In the genomic region with DNA sequence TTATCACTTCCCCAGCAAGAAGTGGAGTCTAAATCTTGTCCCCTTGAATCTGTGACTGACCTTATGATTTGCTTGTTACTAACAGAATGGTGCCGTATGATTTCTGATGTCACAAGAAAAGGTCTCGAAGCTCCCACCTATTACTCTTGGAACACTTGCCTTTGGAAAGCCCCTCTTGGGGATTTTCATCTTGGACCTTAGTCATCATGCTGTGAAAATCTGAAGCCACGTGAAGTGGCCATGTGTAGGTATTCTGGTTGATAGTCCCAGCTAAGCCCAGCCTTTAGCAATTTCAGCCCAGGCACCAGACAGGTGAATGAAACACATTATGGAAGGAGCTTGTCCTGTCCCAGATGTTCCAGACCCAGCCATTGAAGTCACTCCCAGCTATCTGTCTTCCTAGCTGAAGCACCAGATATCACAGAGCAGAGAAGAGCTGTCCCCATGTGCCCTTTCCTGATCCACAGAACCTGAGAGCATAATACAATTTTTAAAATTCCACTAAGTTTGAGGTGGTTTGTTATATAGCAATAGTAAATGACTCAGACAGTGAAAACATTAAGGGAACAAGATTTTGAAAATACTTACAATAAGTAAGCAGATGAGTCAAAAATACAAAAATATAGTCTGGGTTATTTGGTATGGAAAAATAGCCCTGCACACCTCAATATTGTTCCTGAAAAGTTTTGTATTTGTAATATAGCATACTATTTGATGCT, we compare ENCODE assay signal across 25 cellular contexts.
A peak's percentile ranks its signal among the peaks of the same experiment; 100 is the strongest.
DNase-seq lines count a peak whose midpoint lies in the region; ATAC-seq, FAIRE-seq and TF ChIP-seq lines count a peak whose summit lies in the region.
"Had no signal": no experiment of that assay in that cellular context is flagged by ENCODE, and none has a peak within 500 bp of the region (broad histone marks: within the 10 kb centered on the region; RNA-seq: fewer than 3 reads in every experiment).

No MANE protein-coding gene starts in this region.

- H2AFZ ChIP-seq in PC-3 (ENCODE audit: low read length): no peak overlapping the region

- no peak overlapping the region for H3K4me3 Mint-ChIP-seq in activated T-cell treated with anti-CD3 and anti-CD28 coated beads, Interleukin-2, amount 50 U/mL, for 4 hours
- H3K4me3 Mint-ChIP-seq in stimulated activated naive CD8-positive, alpha-beta T cell treated with anti-CD3 and anti-CD28 coated beads, Interleukin-15, Interleukin-2, amounts not matched to agents 100 ng/mL and 50 ng/mL, for 24 hours: peak overlapping the region; percentile 18

- H3K4me3 ChIP-seq in PC-3 (ENCODE audit: low read length) (no peak overlapping the region), bronchial epithelial cell (ENCODE audit: low read depth, low read length) (no peak overlapping the region), thyroid gland (replicated peaks in 1 of 3) (no peak overlapping the region)
- H3K4me3 ChIP-seq: upper lobe of left lung had no signal

- no peak overlapping the region for H3K27ac ChIP-seq in PC-3 (ENCODE audit: low read length)
- no peak overlapping the region for H3K27ac ChIP-seq in thyroid gland
- H3K27ac ChIP-seq: upper lobe of left lung, WERI-Rb-1 had no signal

- intact Hi-C loops in PC-3 (cut with micrococcal nuclease): no loop called here
- intact Hi-C loops in thyroid gland (cut with DNase I): no loop called here
- intact Hi-C loops in cardiac septum (cut with DNase I): loop anchor here (10.0 kb wide), 1 partner anchor 460 kb away; no protein-coding TSS in a partner anchor

- H3K27me3 Mint-ChIP-seq in activated T-cell treated with anti-CD3 and anti-CD28 coated beads, Interleukin-2, amount 50 U/mL, for 4 hours (ENCODE audit: low read depth): no peaks in the 10 kb centered on the region
- H3K27me3 Mint-ChIP-seq in stimulated activated naive CD8-positive, alpha-beta T cell treated with anti-CD3 and anti-CD28 coated beads, Interleukin-15, Interleukin-2, amounts not matched to agents 100 ng/mL and 50 ng/mL, for 24 hours: no peaks in the 10 kb centered on the region

- H3K4me1 Mint-ChIP-seq in activated T-cell treated with anti-CD3 and anti-CD28 coated beads, Interleukin-2, amount 50 U/mL, for 4 hours (ENCODE audit: low read depth): peaks cover 48% of the 10 kb centered on the region
- H3K4me1 Mint-ChIP-seq in stimulated activated naive CD8-positive, alpha-beta T cell treated with anti-CD3 and anti-CD28 coated beads, Interleukin-15, Interleukin-2, amounts not matched to agents 100 ng/mL and 50 ng/mL, for 24 hours (ENCODE audit: low read depth): peaks cover 55% of the 10 kb centered on the region

- H3K79me2 ChIP-seq in PC-3 (ENCODE audit: low read length): no peaks in the 10 kb centered on the region

- H3K9ac ChIP-seq in PC-3 (ENCODE audit: low read length): no peak overlapping the region

- no peaks in the 10 kb centered on the region for H3K36me3 Mint-ChIP-seq in activated T-cell treated with anti-CD3 and anti-CD28 coated beads, Interleukin-2, amount 50 U/mL, for 4 hours (ENCODE audit: insufficient read depth)
- no peaks in the 10 kb centered on the region for H3K36me3 Mint-ChIP-seq in stimulated activated naive CD8-positive, alpha-beta T cell treated with anti-CD3 and anti-CD28 coated beads, Interleukin-15, Interleukin-2, amounts not matched to agents 100 ng/mL and 50 ng/mL, for 24 hours (ENCODE audit: low read depth)

- no TSS peak for BruUV-seq in PC-3 (replicated peaks; lab: Mats Ljungman, UMichigan)

- no peak overlapping the region for H3K4me2 ChIP-seq in PC-3 (ENCODE audit: low read length)

- H3K4me1 ChIP-seq in PC-3 (ENCODE audit: insufficient read depth, low read length) (peaks cover 20% of the 10 kb centered on the region), thyroid gland (peaks cover 6 to 18% of the 10 kb centered on the region in 2 donors)

- FAIRE-seq in bronchial epithelial cell (lab: Jason Lieb, UNC): peak; percentile 66

- H3K27me3 ChIP-seq in PC-3 (ENCODE audit: low read length): no peaks in the 10 kb centered on the region
- H3K27me3 ChIP-seq in bronchial epithelial cell (ENCODE audit: control insufficient read depth, insufficient read depth, low read length): no peaks in the 10 kb centered on the region
- H3K27me3 ChIP-seq in thyroid gland: no peaks in the 10 kb centered on the region
- H3K27me3 ChIP-seq: upper lobe of left lung had no signal

- POLR2A ChIA-PET in PC-3 (lab: Charles Lee; ENCODE audit: unreplicated experiment): interaction anchor here (0.6 kb wide), 1 partner anchor 86 kb away, joined by 11 read pairs; no protein-coding TSS in a partner anchor

- no peak for DNase-seq in activated T-cell treated with anti-CD3 and anti-CD28 coated beads, Interleukin-2, amount 50 U/mL, for 4 hours
- DNase-seq in activated T-cell treated with anti-CD3 and anti-CD28 coated beads for 4 hours: no peak
- no peak for DNase-seq in PC-3
- no peak for DNase-seq in bronchial epithelial cell (ENCODE audit: low read depth)
- DNase-seq in thyroid gland: no peak
- DNase-seq in cardiac septum (ENCODE audit: low spot score): no peak
- DNase-seq in 8988T: no peak
- DNase-seq: ACHN; activated CD8-positive, alpha-beta memory T cell treated with anti-CD3 and anti-CD28 coated beads for 24 hours; C1 segment of cervical spinal cord; Calu3; caudate nucleus; dermis blood vessel endothelial cell; EL; KBM-7; kidney glomerular epithelial cell; mammary epithelial cell; NCI-H1694; NCI-H2171 treated with DMSO at 0.1 percent for 48 hours; NCI-H526; stimulated activated CD4-positive, alpha-beta T cell treated with anti-CD3 and anti-CD28 coated beads, Interleukin-2, amount 100 ng/mL, for 48 hours; upper lobe of left lung; WERI-Rb-1 had no signal

- H3K36me3 ChIP-seq in PC-3 (ENCODE audit: low read depth, low read length) (no peaks in the 10 kb centered on the region), bronchial epithelial cell (ENCODE audit: control insufficient read depth, insufficient read depth, low read length) (no peaks in the 10 kb centered on the region), thyroid gland (no peaks in the 10 kb centered on the region)
- H3K36me3 ChIP-seq: upper lobe of left lung, WERI-Rb-1 had no signal

- no peaks in the 10 kb centered on the region for H4K20me1 ChIP-seq in PC-3 (ENCODE audit: low read length)

- no peaks in the 10 kb centered on the region for H3F3A ChIP-seq in PC-3 (ENCODE audit: low read length, unreplicated experiment)

- CTCF ChIA-PET in PC-3 (lab: Charles Lee): no interaction called here

- TF ChIP-seq POLR2A in thyroid gland (IDR thresholded peaks at IDR 0.05): no peak

- no peaks in the 10 kb centered on the region for H3K9me3 ChIP-seq in PC-3 (ENCODE audit: low read length)
- H3K9me3 ChIP-seq in thyroid gland: no peaks in the 10 kb centered on the region
- H3K9me3 ChIP-seq: upper lobe of left lung had no signal

- ATAC-seq in activated T-cell treated with anti-CD3 and anti-CD28 coated beads, Interleukin-2, amount 50 U/mL, for 4 hours: peak; percentile 12 to 49
- 0 out of 2 replicates have a peak, but pooled peaks have one; percentile 15 for ATAC-seq in PC-3
- ATAC-seq: HCT116 had no signal

- TF ChIP-seq CTCF in PC-3 (conservative IDR thresholded peaks at IDR 0.05; ENCODE audit: low read depth, low read length) (no peak), bronchial epithelial cell (IDR thresholded peaks at IDR 0.05; ENCODE audit: insufficient read depth, low read length, severe bottlenecking) (no peak), thyroid gland (IDR thresholded peaks at IDR 0.05) (no peak)

- H3K9me2 ChIP-seq in PC-3 (replicated peaks; ENCODE audit: low read length): no peaks in the 10 kb centered on the region

- 92 to 94% methylated on average over 3 of the region's 3 CpGs for WGBS in thyroid gland, 2 donors

- no peaks in the 10 kb centered on the region for H3K9me3 Mint-ChIP-seq in activated T-cell treated with anti-CD3 and anti-CD28 coated beads, Interleukin-2, amount 50 U/mL, for 4 hours
- H3K9me3 Mint-ChIP-seq in stimulated activated naive CD8-positive, alpha-beta T cell treated with anti-CD3 and anti-CD28 coated beads, Interleukin-15, Interleukin-2, amounts not matched to agents 100 ng/mL and 50 ng/mL, for 24 hours: no peaks in the 10 kb centered on the region

- H3K27ac Mint-ChIP-seq in stimulated activated naive CD8-positive, alpha-beta T cell treated with anti-CD3 and anti-CD28 coated beads, Interleukin-15, Interleukin-2, amounts not matched to agents 100 ng/mL and 50 ng/mL, for 24 hours: peak overlapping the region; percentile 93
